Comparison of ENCODE assay signal across 9 cellular contexts in the genomic region with DNA sequence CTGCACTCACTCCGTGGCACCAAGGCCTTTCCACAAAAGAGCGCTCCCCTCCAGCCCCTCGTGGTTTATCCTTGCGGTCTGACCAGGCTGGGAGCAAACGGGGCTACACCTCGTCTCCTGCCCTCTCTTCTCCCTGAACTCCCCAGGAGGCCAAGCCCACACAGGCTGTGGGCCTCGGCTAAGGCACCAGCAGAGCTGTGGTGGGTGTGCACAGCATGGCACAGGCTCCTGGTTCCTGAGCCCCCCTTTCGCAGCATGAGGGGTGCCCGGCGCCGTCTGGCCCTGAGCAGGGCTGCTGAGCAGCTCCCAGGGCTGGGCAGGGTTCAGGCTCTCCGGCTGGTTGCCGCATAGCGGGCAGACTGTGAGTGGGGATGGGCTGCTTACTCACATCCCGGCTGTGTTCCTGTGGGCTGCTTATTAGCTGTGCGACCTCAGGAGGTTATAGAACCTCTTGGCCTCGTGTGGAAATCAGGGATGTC.
DNase-seq lines count a peak whose midpoint lies in the region; ATAC-seq, FAIRE-seq and TF ChIP-seq lines count a peak whose summit lies in the region.
"Had no signal": no experiment of that assay in that cellular context is flagged by ENCODE, and none has a peak within 500 bp of the region (broad histone marks: within the 10 kb centered on the region; RNA-seq: fewer than 3 reads in every experiment).

No MANE protein-coding gene starts in this region.

- TF ChIP-seq RAD21 in neural cell (conservative IDR thresholded peaks at IDR 0.05): no peak

- peaks cover 69% of the 10 kb centered on the region for H3K4me1 ChIP-seq in fibroblast of lung (ENCODE audit: control insufficient read depth, extremely low read depth, insufficient read depth, low read length)

- no peak for ATAC-seq in GM19467 (IDR thresholded peaks at IDR 0.05; ENCODE audit: unreplicated experiment)

- H3K9me2 ChIP-seq in neural cell (ENCODE audit: insufficient read depth, low read length): no peaks in the 10 kb centered on the region

- peak overlapping the region; percentile 51 for H3K9ac ChIP-seq in fibroblast of lung (ENCODE audit: insufficient read depth, low read length)
- H3K9ac ChIP-seq in neural cell (ENCODE audit: low read length): peak overlapping the region; percentile 5

- no peaks in the 10 kb centered on the region for H3K9me3 ChIP-seq in fibroblast of lung (ENCODE audit: control insufficient read depth, insufficient read depth, low read depth, low read length)
- no peaks in the 10 kb centered on the region for H3K9me3 ChIP-seq in neural cell (ENCODE audit: low read length)

- peak overlapping the region in 1 of 4 experiments; percentile 5 for H3K4me3 ChIP-seq in fibroblast of lung (replicated peaks in 1 of 4; ENCODE audit: control extremely low read depth in 1 of 4, insufficient read depth in 1 of 4, low read depth in 3 of 4, low read length in 4 of 4)
- H3K4me3 ChIP-seq in neural cell (ENCODE audit: low read length): no peak overlapping the region

- H3K79me2 ChIP-seq in fibroblast of lung (ENCODE audit: control insufficient read depth, insufficient read depth, low read length) (peaks cover 79% of the 10 kb centered on the region), neural cell (replicated peaks; ENCODE audit: insufficient read depth, low read length) (peaks cover 7% of the 10 kb centered on the region)

- H3F3A ChIP-seq in neural cell (ENCODE audit: insufficient read depth, low read length, poor library complexity, severe bottlenecking): no peaks in the 10 kb centered on the region

- FAIRE-seq in RCC 7860 (lab: Jason Lieb, UNC): peak; percentile 83

- peaks cover 6% of the 10 kb centered on the region for H3K36me3 ChIP-seq in fibroblast of lung (ENCODE audit: control insufficient read depth, insufficient read depth, low read length)
- H3K36me3 ChIP-seq in neural cell (ENCODE audit: insufficient read depth, low read length): no peaks in the 10 kb centered on the region

- TF ChIP-seq CTCF in fibroblast of lung (conservative IDR thresholded peaks at IDR 0.05 in 1 of 2, IDR thresholded peaks at IDR 0.05 in 1 of 2; ENCODE audit: low read depth in 1 of 2, low read length in 2 of 2): no peak
- no peak for TF ChIP-seq CTCF in neural cell (IDR thresholded peaks at IDR 0.05; ENCODE audit: poor library complexity, severe bottlenecking)

- H3K4me2 ChIP-seq in fibroblast of lung (ENCODE audit: extremely low read depth, insufficient read depth, low read length): peak overlapping the region; percentile 68
- no peak overlapping the region for H3K4me2 ChIP-seq in neural cell (ENCODE audit: low read length)

- H3K27me3 ChIP-seq in fibroblast of lung (ENCODE audit: control insufficient read depth, insufficient read depth, low read length): no peaks in the 10 kb centered on the region
- no peaks in the 10 kb centered on the region for H3K27me3 ChIP-seq in neural cell (ENCODE audit: insufficient read depth, low read depth, low read length)

- DNase-seq in A172 (ENCODE audit: low spot score) (peak; percentile 87), RCC 7860 (ENCODE audit: low spot score) (peak; percentile 91), fibroblast of lung (ENCODE audit: low read depth in 2 of 2) (peak; percentile 81 to 86), NCI-H187 treated with DMSO at 0.1 percent for 48 hours (lab: John Stamatoyannopoulos, UW) (no peak), hippocampal formation (lab: John Stamatoyannopoulos, UW) (no peak)
- DNase-seq in activated naive CD4-positive, alpha-beta T cell (lab: John Stamatoyannopoulos, UW): no peak
- DNase-seq: NCI-H187 had no signal

- H3K27ac ChIP-seq in fibroblast of lung (ENCODE audit: insufficient read depth, low read length): peak overlapping the region; percentile 96
- no peak overlapping the region for H3K27ac ChIP-seq in neural cell (ENCODE audit: low read length)

- no peak for TF ChIP-seq EP300 in neural cell (conservative IDR thresholded peaks at IDR 0.05; ENCODE audit: poor library complexity, severe bottlenecking)

- H4K20me1 ChIP-seq in fibroblast of lung (ENCODE audit: control insufficient read depth, extremely low read depth, insufficient read depth, low read length) (no peaks in the 10 kb centered on the region), neural cell (ENCODE audit: insufficient read depth) (peaks cover 13% of the 10 kb centered on the region)

- H2AFZ ChIP-seq in fibroblast of lung (ENCODE audit: low read length): no peak overlapping the region
- H2AFZ ChIP-seq in neural cell (ENCODE audit: low read depth, low read length): no peak overlapping the region

TF ChIP-seq in neural cell, 6 proteins besides CTCF, POLR2A, EP300 and RAD21:
- TF ChIP-seq MXI1 (conservative IDR thresholded peaks at IDR 0.05; ENCODE audit: poor library complexity, severe bottlenecking): no peak
- TF ChIP-seq POLR2AphosphoS5 (IDR thresholded peaks at IDR 0.05): no peak
- TF ChIP-seq SMC3 (conservative IDR thresholded peaks at IDR 0.05; ENCODE audit: poor library complexity): no peak
- no peak for TF ChIP-seq EZH2 (IDR thresholded peaks at IDR 0.05; ENCODE audit: borderline replicate concordance, insufficient read depth, low read length, poor library complexity, severe bottlenecking)
- TF ChIP-seq, protein P1, sequence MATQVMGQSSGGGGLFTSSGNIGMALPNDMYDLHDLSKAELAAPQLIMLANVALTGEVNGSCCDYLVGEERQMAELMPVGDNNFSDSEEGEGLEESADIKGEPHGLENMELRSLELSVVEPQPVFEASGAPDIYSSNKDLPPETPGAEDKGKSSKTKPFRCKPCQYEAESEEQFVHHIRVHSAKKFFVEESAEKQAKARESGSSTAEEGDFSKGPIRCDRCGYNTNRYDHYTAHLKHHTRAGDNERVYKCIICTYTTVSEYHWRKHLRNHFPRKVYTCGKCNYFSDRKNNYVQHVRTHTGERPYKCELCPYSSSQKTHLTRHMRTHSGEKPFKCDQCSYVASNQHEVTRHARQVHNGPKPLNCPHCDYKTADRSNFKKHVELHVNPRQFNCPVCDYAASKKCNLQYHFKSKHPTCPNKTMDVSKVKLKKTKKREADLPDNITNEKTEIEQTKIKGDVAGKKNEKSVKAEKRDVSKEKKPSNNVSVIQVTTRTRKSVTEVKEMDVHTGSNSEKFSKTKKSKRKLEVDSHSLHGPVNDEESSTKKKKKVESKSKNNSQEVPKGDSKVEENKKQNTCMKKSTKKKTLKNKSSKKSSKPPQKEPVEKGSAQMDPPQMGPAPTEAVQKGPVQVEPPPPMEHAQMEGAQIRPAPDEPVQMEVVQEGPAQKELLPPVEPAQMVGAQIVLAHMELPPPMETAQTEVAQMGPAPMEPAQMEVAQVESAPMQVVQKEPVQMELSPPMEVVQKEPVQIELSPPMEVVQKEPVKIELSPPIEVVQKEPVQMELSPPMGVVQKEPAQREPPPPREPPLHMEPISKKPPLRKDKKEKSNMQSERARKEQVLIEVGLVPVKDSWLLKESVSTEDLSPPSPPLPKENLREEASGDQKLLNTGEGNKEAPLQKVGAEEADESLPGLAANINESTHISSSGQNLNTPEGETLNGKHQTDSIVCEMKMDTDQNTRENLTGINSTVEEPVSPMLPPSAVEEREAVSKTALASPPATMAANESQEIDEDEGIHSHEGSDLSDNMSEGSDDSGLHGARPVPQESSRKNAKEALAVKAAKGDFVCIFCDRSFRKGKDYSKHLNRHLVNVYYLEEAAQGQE (IDR thresholded peaks at IDR 0.05; ENCODE audit: borderline replicate concordance): no peak
- no peak for TF ChIP-seq TAF1 (IDR thresholded peaks at IDR 0.05; ENCODE audit: low read depth)

Comparison
In these comparisons a context has a peak if more than half of its experiments do, and no peak if none do; other contexts are left out.
1. DNase-seq: peak in A172 (single experiment), RCC 7860 (single experiment) and fibroblast of lung (2 of 2); none in NCI-H187 treated with DMSO at 0.1 percent for 48 hours (single experiment), activated naive CD4-positive, alpha-beta T cell (0 of 4) and hippocampal formation (0 of 2).